8 cellular contexts compared by ENCODE assay signal in genomic region chr10:112949128-112949823, GRCh38. TPM values are rescaled to one million over a fixed set of nuclear protein-coding genes. Genes with fewer than 3 reads are reported as not detected.
A peak's percentile ranks its signal among the peaks of the same experiment; 100 is the strongest.
DNase-seq lines count a peak whose midpoint lies in the region; ATAC-seq and TF ChIP-seq lines count a peak whose summit lies in the region.

No MANE protein-coding gene starts in this region.

- no peak for ATAC-seq in activated T-cell treated with anti-CD3 and anti-CD28 coated beads, Interleukin-2, amount 50 U/mL, for 4 hours
- ATAC-seq in HG03045 (IDR thresholded peaks at IDR 0.05; ENCODE audit: unreplicated experiment), result no peak

- no peaks in the 10 kb centered on the region for H3K9me3 Mint-ChIP-seq in activated T-cell treated with anti-CD3 and anti-CD28 coated beads, Interleukin-2, amount 50 U/mL, for 4 hours
- H3K9me3 Mint-ChIP-seq in type B pancreatic cell, result no peaks in the 10 kb centered on the region

- H3K4me1 ChIP-seq in liver (ENCODE audit: control insufficient read depth in 4 of 4, insufficient read depth in 4 of 4, low read length in 3 of 4), result peaks cover 0 to 42% (median 14%) of the 10 kb centered on the region in 4 donors

- H3K36me3 ChIP-seq in liver (ENCODE audit: control insufficient read depth in 4 of 4, insufficient read depth in 3 of 4, low read depth in 1 of 4, low read length in 3 of 4), result no peaks in the 10 kb centered on the region

- peak overlapping the region; percentile 100 for H3K27ac Mint-ChIP-seq in type B pancreatic cell

- H3K4me3 Mint-ChIP-seq in activated T-cell treated with anti-CD3 and anti-CD28 coated beads, Interleukin-2, amount 50 U/mL, for 4 hours, result peak overlapping the region; percentile 91
- peak overlapping the region; percentile 99 for H3K4me3 Mint-ChIP-seq in type B pancreatic cell

- no peak for DNase-seq in activated T-cell treated with anti-CD3 and anti-CD28 coated beads, Interleukin-2, amount 50 U/mL, for 4 hours
- no peak for DNase-seq in activated T-cell treated with anti-CD3 and anti-CD28 coated beads, Interleukin-2, amount 50 U/mL, for 48 hours
- no peak for DNase-seq in astrocyte of the cerebellum (ENCODE audit: low read depth)
- no peak for DNase-seq in type B pancreatic cell (ENCODE audit: extremely low spot score, unreplicated experiment)
- no peak for DNase-seq in T1000 (lab: John Stamatoyannopoulos, UW)
- DNase-seq in NCI-H128 (lab: John Stamatoyannopoulos, UW; ENCODE audit: unreplicated experiment), result no peak

- H3K4me1 Mint-ChIP-seq in activated T-cell treated with anti-CD3 and anti-CD28 coated beads, Interleukin-2, amount 50 U/mL, for 4 hours (ENCODE audit: low read depth), result peaks cover 19% of the 10 kb centered on the region
- H3K4me1 Mint-ChIP-seq in type B pancreatic cell (ENCODE audit: unreplicated experiment), result peaks cover 37% of the 10 kb centered on the region

- no peaks in the 10 kb centered on the region for H3K27me3 ChIP-seq in liver (ENCODE audit: control insufficient read depth in 4 of 4, insufficient read depth in 4 of 4, low read length in 3 of 4)

- no peaks in the 10 kb centered on the region for H3K36me3 Mint-ChIP-seq in activated T-cell treated with anti-CD3 and anti-CD28 coated beads, Interleukin-2, amount 50 U/mL, for 4 hours (ENCODE audit: insufficient read depth)
- peaks cover 3% of the 10 kb centered on the region for H3K36me3 Mint-ChIP-seq in type B pancreatic cell

- H3K4me3 ChIP-seq in astrocyte of the cerebellum (ENCODE audit: low read depth, low read length) (peak overlapping the region; percentile 60), liver (ENCODE audit: low read depth in 1 of 3, low read length in 3 of 3) (peak overlapping the region; percentile 61 to 99 (median 70))

- 2% methylated on average over 10 of the region's 10 CpGs for WGBS in liver

- peak overlapping the region; percentile 83 to 88 for H3K27ac ChIP-seq in liver (ENCODE audit: low read depth in 1 of 2, low read length in 2 of 2)

- in situ Hi-C loops in astrocyte of the cerebellum (cut with HindIII; ENCODE audit: low sequenced_read_pairs), result no loop called here

- no peaks in the 10 kb centered on the region for H3K9me3 ChIP-seq in liver (ENCODE audit: control insufficient read depth in 4 of 4, low read length in 3 of 4)

- TF ChIP-seq RAD21 in liver (IDR thresholded peaks at IDR 0.05), result peak; percentile 36 to 47

- peak overlapping the region; percentile 94 to 98 for H3K9ac ChIP-seq in liver (ENCODE audit: low read depth in 1 of 2, low read length in 2 of 2)

- H3K27me3 Mint-ChIP-seq in activated T-cell treated with anti-CD3 and anti-CD28 coated beads, Interleukin-2, amount 50 U/mL, for 4 hours (ENCODE audit: low read depth), result peaks cover 35% of the 10 kb centered on the region
- H3K27me3 Mint-ChIP-seq in type B pancreatic cell, result peaks cover 3% of the 10 kb centered on the region

- no peak for TF ChIP-seq CTCF in astrocyte of the cerebellum (IDR thresholded peaks at IDR 0.05; ENCODE audit: low read depth, low read length, missing control alignments)
- no peak for TF ChIP-seq CTCF in liver (IDR thresholded peaks at IDR 0.05; ENCODE audit: low read depth, low read length, missing input control)
- TF ChIP-seq CTCF in type B pancreatic cell (conservative IDR thresholded peaks at IDR 0.05), result no peak

TF ChIP-seq in liver, 16 proteins besides CTCF, POLR2A, EP300 and RAD21:
- TF ChIP-seq RXRA (IDR thresholded peaks at IDR 0.05) (peak; percentile 77), HNF4G (IDR thresholded peaks at IDR 0.05) (peak; percentile 46), REST (IDR thresholded peaks at IDR 0.05) (peak; percentile 64), FOXA2 (IDR thresholded peaks at IDR 0.05) (no peak), ATF3 (IDR thresholded peaks at IDR 0.05) (no peak), SP1 (IDR thresholded peaks at IDR 0.05) (peak; percentile 84), FOXA1 (IDR thresholded peaks at IDR 0.05) (no peak), HNF4A (conservative IDR thresholded peaks at IDR 0.05) (peak; percentile 83 to 86), JUND (IDR thresholded peaks at IDR 0.05) (no peak), YY1 (IDR thresholded peaks at IDR 0.05) (no peak), NR2F2 (IDR thresholded peaks at IDR 0.05) (no peak), TAF1 (conservative IDR thresholded peaks at IDR 0.05) (peak; percentile 60), GABPA (IDR thresholded peaks at IDR 0.05 in 1 of 2, conservative IDR thresholded peaks at IDR 0.05 in 1 of 2) (no peak), EGR1 (IDR thresholded peaks at IDR 0.05; ENCODE audit: low read depth in 2 of 2) (no peak)
- TF ChIP-seq, protein P1, sequence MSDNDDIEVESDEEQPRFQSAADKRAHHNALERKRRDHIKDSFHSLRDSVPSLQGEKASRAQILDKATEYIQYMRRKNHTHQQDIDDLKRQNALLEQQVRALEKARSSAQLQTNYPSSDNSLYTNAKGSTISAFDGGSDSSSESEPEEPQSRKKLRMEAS (IDR thresholded peaks at IDR 0.05), result peak; percentile 25
- TF ChIP-seq, protein P2, sequence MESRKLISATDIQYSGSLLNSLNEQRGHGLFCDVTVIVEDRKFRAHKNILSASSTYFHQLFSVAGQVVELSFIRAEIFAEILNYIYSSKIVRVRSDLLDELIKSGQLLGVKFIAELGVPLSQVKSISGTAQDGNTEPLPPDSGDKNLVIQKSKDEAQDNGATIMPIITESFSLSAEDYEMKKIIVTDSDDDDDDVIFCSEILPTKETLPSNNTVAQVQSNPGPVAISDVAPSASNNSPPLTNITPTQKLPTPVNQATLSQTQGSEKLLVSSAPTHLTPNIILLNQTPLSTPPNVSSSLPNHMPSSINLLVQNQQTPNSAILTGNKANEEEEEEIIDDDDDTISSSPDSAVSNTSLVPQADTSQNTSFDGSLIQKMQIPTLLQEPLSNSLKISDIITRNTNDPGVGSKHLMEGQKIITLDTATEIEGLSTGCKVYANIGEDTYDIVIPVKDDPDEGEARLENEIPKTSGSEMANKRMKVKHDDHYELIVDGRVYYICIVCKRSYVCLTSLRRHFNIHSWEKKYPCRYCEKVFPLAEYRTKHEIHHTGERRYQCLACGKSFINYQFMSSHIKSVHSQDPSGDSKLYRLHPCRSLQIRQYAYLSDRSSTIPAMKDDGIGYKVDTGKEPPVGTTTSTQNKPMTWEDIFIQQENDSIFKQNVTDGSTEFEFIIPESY (IDR thresholded peaks at IDR 0.05), result peak; percentile 24

RNA-seq across cellular contexts. Expression of gene TCF7L2, which starts 0.8 kb away (rescaled TPM):
- 1 to 10 TPM in 1 of 3 donors, under 1 TPM in 2; 0.76 to 1.9 (median 0.90) TPM for total RNA-seq in activated T-cell treated with anti-CD3 and anti-CD28 coated beads, Interleukin-2, amount 50 U/mL, for 4 hours
- 1 to 10 TPM; 4.9 to 9.3 TPM for total RNA-seq in liver
- polyA plus RNA-seq in liver, result 10 to 100 TPM in 1 of 2 donors, 1 to 10 TPM in 1; 7.4 to 18.0 TPM
- total RNA-seq in type B pancreatic cell (ENCODE audit: low replicate concordance), result 25.1 and 39.7 TPM in 2 replicates
